Comparison of ENCODE assay signal across 19 cellular contexts in genomic region chr11:8733847-8734246, GRCh38. TPM values are rescaled to one million over a fixed set of nuclear protein-coding genes. Genes with fewer than 3 reads are reported as not detected.
A peak's percentile ranks its signal among the peaks of the same experiment; 100 is the strongest.
DNase-seq lines count a peak whose midpoint lies in the region; ATAC-seq, FAIRE-seq and TF ChIP-seq lines count a peak whose summit lies in the region.
"Had no signal": no experiment of that assay in that cellular context is flagged by ENCODE, and none has a peak within 500 bp of the region (broad histone marks: within the 10 kb centered on the region; RNA-seq: fewer than 3 reads in every experiment).

No MANE protein-coding gene starts in this region.

- no peak for TF ChIP-seq POLR2A in K562 (conservative IDR thresholded peaks at IDR 0.05)
- no peak for TF ChIP-seq POLR2A in right lobe of liver (IDR thresholded peaks at IDR 0.05)
- TF ChIP-seq POLR2A in suprapubic skin (IDR thresholded peaks at IDR 0.05) = no peak

- no peaks in the 10 kb centered on the region for H3F3A ChIP-seq in GM23338 (replicated peaks; ENCODE audit: low read depth)

- POLR2A ChIA-PET in K562 (lab: Yijun Ruan, JAX) = no interaction called here

- H4K20me1 ChIP-seq in GM23338 (replicated peaks; ENCODE audit: insufficient read depth) (no peaks in the 10 kb centered on the region), K562 (replicated peaks; ENCODE audit: control insufficient read depth, insufficient read depth, low read length) (no peaks in the 10 kb centered on the region)

- FAIRE-seq in K562 (lab: Jason Lieb, UNC) = peak; percentile 35

- H3K36me3 Mint-ChIP-seq in GM23338 (ENCODE audit: low read depth) = no peaks in the 10 kb centered on the region
- H3K36me3 Mint-ChIP-seq in stimulated activated memory B cell treated with anti-CD40 and anti-IgM and Interleukin-4, amounts not matched to agents 10 μg/mL and 1 μg/mL and 100 μg/mL, for 72 hours = no peaks in the 10 kb centered on the region
- no peaks in the 10 kb centered on the region for H3K36me3 Mint-ChIP-seq in activated naive CD8-positive, alpha-beta T cell treated with anti-CD3 and anti-CD28 coated beads for 36 hours
- H3K36me3 Mint-ChIP-seq: activated naive CD4-positive, alpha-beta T cell treated with anti-CD3 and anti-CD28 coated beads, Interleukin-2, amount 50 U/mL, for 72 hours; stimulated activated effector memory CD8-positive, alpha-beta T cell treated with anti-CD3 and anti-CD28 coated beads, Interleukin-12 subunit alpha, Interleukin-12 subunit beta, amount 100 ng/mL, for 72 hours had no signal

- no peaks in the 10 kb centered on the region for H3K79me2 ChIP-seq in GM23338 (replicated peaks; ENCODE audit: insufficient read depth)
- no peaks in the 10 kb centered on the region for H3K79me2 ChIP-seq in K562 (ENCODE audit: control insufficient read depth, insufficient read depth, low read length)

- H3K36me3 ChIP-seq in GM23338 (ENCODE audit: insufficient read depth) (no peaks in the 10 kb centered on the region), K562 (ENCODE audit: control insufficient read depth, insufficient read depth, low read length) (no peaks in the 10 kb centered on the region), right lobe of liver (peaks cover 0 to 5% (median 0%) of the 10 kb centered on the region in 4 donors), suprapubic skin (peaks cover 15% of the 10 kb centered on the region)
- H3K36me3 ChIP-seq: SJSA1 had no signal

- H2AFZ ChIP-seq in GM23338 (no peak overlapping the region), K562 (ENCODE audit: low read depth, low read length) (no peak overlapping the region)

- TF ChIP-seq CTCF in GM23338 (conservative IDR thresholded peaks at IDR 0.05; ENCODE audit: low read depth in 2 of 2) (no peak), K562 (IDR thresholded peaks at IDR 0.05 in 2 of 3, conservative IDR thresholded peaks at IDR 0.05 in 1 of 3; ENCODE audit: insufficient read depth in 2 of 3, low read depth in 1 of 3, low read length in 3 of 3) (no peak), right lobe of liver (IDR thresholded peaks at IDR 0.05) (no peak), suprapubic skin (IDR thresholded peaks at IDR 0.05) (no peak)

- no peak for TF ChIP-seq RAD21 in K562 (CRISPR knock-in tag; conservative IDR thresholded peaks at IDR 0.05 in 1 of 2, IDR thresholded peaks at IDR 0.05 in 1 of 2)

- H3K4me2 ChIP-seq in GM23338 (no peak overlapping the region), K562 (ENCODE audit: insufficient read depth, low read length) (no peak overlapping the region)

- H3K9me3 Mint-ChIP-seq in GM23338 = no peaks in the 10 kb centered on the region
- no peaks in the 10 kb centered on the region for H3K9me3 Mint-ChIP-seq in stimulated activated memory B cell treated with anti-CD40 and anti-IgM and Interleukin-4, amounts not matched to agents 10 μg/mL and 1 μg/mL and 100 μg/mL, for 72 hours
- H3K9me3 Mint-ChIP-seq in activated naive CD8-positive, alpha-beta T cell treated with anti-CD3 and anti-CD28 coated beads for 36 hours = no peaks in the 10 kb centered on the region
- H3K9me3 Mint-ChIP-seq: activated CD4-positive, alpha-beta T cell treated with anti-CD3 and anti-CD28 coated beads, Interleukin-2, amount 10 ng/mL, durations not matched to agents 24 days and 14 days; activated naive CD4-positive, alpha-beta T cell treated with anti-CD3 and anti-CD28 coated beads, Interleukin-2, amount 50 U/mL, for 72 hours; stimulated activated effector memory CD8-positive, alpha-beta T cell treated with anti-CD3 and anti-CD28 coated beads, Interleukin-12 subunit alpha, Interleukin-12 subunit beta, amount 100 ng/mL, for 72 hours had no signal

- CTCF ChIA-PET in K562 (lab: Yijun Ruan, JAX; ENCODE audit: low intra/inter-chr PET ratio) = no interaction called here

- peaks cover 2% of the 10 kb centered on the region; the same call in 2 of the 3 replicates for H3K4me1 Mint-ChIP-seq in GM23338
- H3K4me1 Mint-ChIP-seq in stimulated activated memory B cell treated with anti-CD40 and anti-IgM and Interleukin-4, amounts not matched to agents 10 μg/mL and 1 μg/mL and 100 μg/mL, for 72 hours = peaks cover 34% of the 10 kb centered on the region
- no peaks in the 10 kb centered on the region for H3K4me1 Mint-ChIP-seq in activated naive CD8-positive, alpha-beta T cell treated with anti-CD3 and anti-CD28 coated beads for 36 hours
- H3K4me1 Mint-ChIP-seq: activated CD4-positive, alpha-beta T cell treated with anti-CD3 and anti-CD28 coated beads, Interleukin-2, amount 10 ng/mL, durations not matched to agents 24 days and 14 days had no signal

- H3K9ac ChIP-seq in K562 (ENCODE audit: insufficient read depth in 1 of 2, low read depth in 2 of 2, low read length in 2 of 2) = no peak overlapping the region

- TF ChIP-seq EP300 in K562 (IDR thresholded peaks at IDR 0.05; ENCODE audit: low read length) = no peak
- no peak for TF ChIP-seq EP300 in suprapubic skin (IDR thresholded peaks at IDR 0.05)

- H3K27ac Mint-ChIP-seq in GM23338 = peak overlapping the region; percentile 42; the same call in 1 of the 2 replicates
- peak overlapping the region; percentile 70 for H3K27ac Mint-ChIP-seq in stimulated activated memory B cell treated with anti-CD40 and anti-IgM and Interleukin-4, amounts not matched to agents 10 μg/mL and 1 μg/mL and 100 μg/mL, for 72 hours
- H3K27ac Mint-ChIP-seq in activated naive CD8-positive, alpha-beta T cell treated with anti-CD3 and anti-CD28 coated beads for 36 hours = no peak overlapping the region
- H3K27ac Mint-ChIP-seq: activated CD4-positive, alpha-beta T cell treated with anti-CD3 and anti-CD28 coated beads, Interleukin-2, amount 10 ng/mL, durations not matched to agents 24 days and 14 days; activated naive CD4-positive, alpha-beta T cell treated with anti-CD3 and anti-CD28 coated beads, Interleukin-2, amount 50 U/mL, for 72 hours; stimulated activated effector memory CD8-positive, alpha-beta T cell treated with anti-CD3 and anti-CD28 coated beads, Interleukin-12 subunit alpha, Interleukin-12 subunit beta, amount 100 ng/mL, for 72 hours had no signal

- H3K4me1 ChIP-seq in GM23338 (ENCODE audit: insufficient read depth) (no peaks in the 10 kb centered on the region), K562 (replicated peaks in 1 of 2; ENCODE audit: control insufficient read depth in 2 of 2, insufficient read depth in 2 of 2, low read length in 2 of 2) (peaks cover 7 to 10% of the 10 kb centered on the region in 2 experiments; a peak in 4 of 5 replicates), right lobe of liver (peaks cover 0 to 34% (median 15%) of the 10 kb centered on the region in 4 donors), suprapubic skin (peaks cover 15% of the 10 kb centered on the region)

- 0 out of 2 replicates have a peak, but pooled peaks cover 8% of the 10 kb centered on the region for H3K9me2 ChIP-seq in GM23338 (ENCODE audit: insufficient read depth)

- intact Hi-C loops in K562 (cut with micrococcal nuclease) (loop anchor here (10.0 kb wide), 1 partner anchor 129 kb away; no protein-coding TSS in a partner anchor), right lobe of liver (cut with DNase I) (no loop called here)

- no TSS peak for BruUV-seq in K562 (replicated peaks; lab: Mats Ljungman, UMichigan)

- H3K4me3 ChIP-seq in GM23338 (no peak overlapping the region), K562 (no peak overlapping the region), right lobe of liver (no peak overlapping the region), suprapubic skin (no peak overlapping the region)
- H3K4me3 ChIP-seq: left lung, SJSA1 had no signal

- 4% methylated on average over 2 of the region's 2 CpGs for WGBS in K562 (ENCODE audit: insufficient coverage, low coverage, missing lambda C conversion rate)
- 31% methylated on average over 2 of the region's 2 CpGs for WGBS in right lobe of liver (ENCODE audit: insufficient coverage, low coverage, low lambda C conversion rate, missing lambda C conversion rate)
- WGBS in suprapubic skin = 100% methylated on average over 2 of the region's 2 CpGs

- ATAC-seq in GM23338 (no peak), K562 (peak; percentile 32; the same call in 2 of the 3 replicates), right lobe of liver (peak; percentile 41 to 50 (median 46)), HG03442 (IDR thresholded peaks at IDR 0.05; ENCODE audit: unreplicated experiment) (no peak)
- no peak for ATAC-seq in stimulated activated memory B cell treated with anti-CD40 and anti-IgM and Interleukin-4, amounts not matched to agents 10 μg/mL and 1 μg/mL and 100 μg/mL, for 72 hours
- ATAC-seq: activated naive CD4-positive, alpha-beta T cell treated with anti-CD3 and anti-CD28 coated beads, Interleukin-2, amount 50 U/mL, for 72 hours; left lung; stimulated activated effector memory CD8-positive, alpha-beta T cell treated with anti-CD3 and anti-CD28 coated beads, Interleukin-12 subunit alpha, Interleukin-12 subunit beta, amount 100 ng/mL, for 72 hours had no signal

- no peak overlapping the region for H3K27ac ChIP-seq in GM23338 (ENCODE audit: low read depth)
- no peak overlapping the region for H3K27ac ChIP-seq in K562 (ENCODE audit: extremely low read depth, low read depth, low read length)
- H3K27ac ChIP-seq in right lobe of liver = peak overlapping the region; percentile 49 to 78 (median 68)
- no peak overlapping the region for H3K27ac ChIP-seq in suprapubic skin
- H3K27ac ChIP-seq: HL-60, SJSA1 had no signal

- H3K9me1 ChIP-seq in K562 (ENCODE audit: control insufficient read depth, insufficient read depth, low read length) = no peaks in the 10 kb centered on the region

- H3K9me3 ChIP-seq in K562 (replicated peaks; ENCODE audit: control insufficient read depth, insufficient read depth, low read depth, low read length) (no peaks in the 10 kb centered on the region), right lobe of liver (no peaks in the 10 kb centered on the region), suprapubic skin (no peaks in the 10 kb centered on the region)
- H3K9me3 ChIP-seq: left lung, SJSA1 had no signal

- H3K27me3 Mint-ChIP-seq in GM23338 (ENCODE audit: insufficient read depth, low read depth, poor library complexity) = peaks cover under 1% of the 10 kb centered on the region
- H3K27me3 Mint-ChIP-seq in stimulated activated memory B cell treated with anti-CD40 and anti-IgM and Interleukin-4, amounts not matched to agents 10 μg/mL and 1 μg/mL and 100 μg/mL, for 72 hours = no peaks in the 10 kb centered on the region
- peaks cover 4% of the 10 kb centered on the region for H3K27me3 Mint-ChIP-seq in activated naive CD8-positive, alpha-beta T cell treated with anti-CD3 and anti-CD28 coated beads for 36 hours
- H3K27me3 Mint-ChIP-seq: activated CD4-positive, alpha-beta T cell treated with anti-CD3 and anti-CD28 coated beads, Interleukin-2, amount 10 ng/mL, durations not matched to agents 24 days and 14 days had no signal

- no peak overlapping the region for H3K4me3 Mint-ChIP-seq in GM23338
- H3K4me3 Mint-ChIP-seq in stimulated activated memory B cell treated with anti-CD40 and anti-IgM and Interleukin-4, amounts not matched to agents 10 μg/mL and 1 μg/mL and 100 μg/mL, for 72 hours = no peak overlapping the region
- H3K4me3 Mint-ChIP-seq in activated naive CD8-positive, alpha-beta T cell treated with anti-CD3 and anti-CD28 coated beads for 36 hours = no peak overlapping the region
- H3K4me3 Mint-ChIP-seq: activated CD4-positive, alpha-beta T cell treated with anti-CD3 and anti-CD28 coated beads, Interleukin-2, amount 10 ng/mL, durations not matched to agents 24 days and 14 days; stimulated activated effector memory CD8-positive, alpha-beta T cell treated with anti-CD3 and anti-CD28 coated beads, Interleukin-12 subunit alpha, Interleukin-12 subunit beta, amount 100 ng/mL, for 72 hours had no signal

- DNase-seq in GM23338 (ENCODE audit: low spot score) (no peak), K562 (ENCODE audit: extremely low read depth in 1 of 4, low spot score in 3 of 4) (peak in 1 of 4 experiments; percentile 16), right lobe of liver (no peak), suprapubic skin (ENCODE audit: low spot score in 2 of 2) (no peak)
- no peak for DNase-seq in activated naive CD8-positive, alpha-beta T cell treated with anti-CD3 and anti-CD28 coated beads for 36 hours
- DNase-seq in activated naive CD4-positive, alpha-beta T cell treated with Interleukin-2 at 50 U/mL for 16 hours = no peak
- DNase-seq: activated CD4-positive, alpha-beta T cell treated with anti-CD3 and anti-CD28 coated beads, Interleukin-2, amount 10 ng/mL, durations not matched to agents 24 days and 14 days; effector memory CD4-positive, alpha-beta T cell; Kasumi-1; left lung; NCI-H1436; NCI-H345; T-helper 9 cell had no signal

- in situ Hi-C loops in K562 (cut with MboI) = no loop called here

- H3K27me3 ChIP-seq in GM23338 (ENCODE audit: insufficient read depth) = no peaks in the 10 kb centered on the region
- peaks cover 6 to 33% of the 10 kb centered on the region in 2 experiments; a peak in 4 of 5 replicates for H3K27me3 ChIP-seq in K562 (ENCODE audit: control insufficient read depth in 2 of 2, insufficient read depth in 2 of 2, low read length in 2 of 2)
- no peaks in the 10 kb centered on the region for H3K27me3 ChIP-seq in right lobe of liver
- no peaks in the 10 kb centered on the region for H3K27me3 ChIP-seq in suprapubic skin
- H3K27me3 ChIP-seq: left lung, SJSA1 had no signal

RNA-seq across cellular contexts. Expression of gene RPL27A, which starts 51.3 kb away (rescaled TPM):
- 961 and 1,283 TPM in 2 replicates for total RNA-seq in GM23338 (2014; rRNA removed; shearing (Covaris generic))
- polyA plus RNA-seq in GM23338 (2016; fragmentation: Nextera tagmentation; extraction: Ambion mirVana) (3,167 and 3,552 TPM in 2 replicates), K562 (2011; rRNA removed) (1,586 and 1,654 TPM in 2 replicates), K562 (2014; fragmentation: Illumina TruSeq; extraction: Trizol) (3,464 and 4,241 TPM in 2 replicates), K562 (2014; fragmentation: Nextera tagmentation; extraction: Ambion mirVana) (100 to 1,000 TPM; 790 to 918 TPM), K562 (2014; rRNA removed) (3,280 and 3,385 TPM in 2 replicates)
- 560 and 600 TPM in 2 replicates for total RNA-seq in K562 (2011; cell fraction: chromatin; rRNA removed; ENCODE audit: low replicate concordance)
- total RNA-seq in K562 (2011; cell fraction: nucleolus; rRNA removed) = 526 and 569 TPM in 2 replicates
- total RNA-seq in K562 (2011; cell fraction: nucleoplasm; rRNA removed) = 1,166 and 1,811 TPM in 2 replicates
- total RNA-seq in K562 (2014; rRNA removed) (2,206 and 2,540 TPM in 2 replicates), K562 (2014; rRNA removed; fragmentation: Illumina TruSeq; extraction: Trizol) (2,267 and 2,674 TPM in 2 replicates), K562 (2015; rRNA removed; fragmentation: Illumina TruSeq; extraction: Trizol) (2,745 and 2,768 TPM in 2 replicates), K562 (2021) (1,153 and 1,212 TPM in 2 replicates), right lobe of liver (100 to 1,000 TPM; 187 to 394 (median 327) TPM), suprapubic skin (1,000 to 10,000 TPM in 3 of 4 donors, 100 to 1,000 TPM in 1; 822 to 1,505 (median 1,124) TPM)
- 1,514 and 1,625 TPM in 2 replicates for polyA plus RNA-seq in K562 (2011; cell fraction: cytosol; rRNA removed)
- 535 and 616 TPM in 2 replicates for polyA plus RNA-seq in K562 (2011; cell fraction: nucleus; rRNA removed)
- 1,939 and 1,982 TPM in 2 replicates for polyA plus RNA-seq in K562 (2012)
- polyA minus RNA-seq in K562 (2011; rRNA and poly(A)+ RNA removed) = 710 and 903 TPM in 2 replicates
- polyA minus RNA-seq in K562 (2011; cell fraction: cytosol; rRNA and poly(A)+ RNA removed) = 532 and 573 TPM in 2 replicates
- polyA minus RNA-seq in K562 (2011; cell fraction: nucleus; rRNA and poly(A)+ RNA removed) = 291 and 482 TPM in 2 replicates
- total RNA-seq in activated naive CD8-positive, alpha-beta T cell treated with anti-CD3 and anti-CD28 coated beads for 36 hours = 1,000 to 10,000 TPM; 1,128 to 1,154 TPM

RNA-seq across cellular contexts. Expression of gene TRIM66, which starts 51.4 kb away (rescaled TPM):
- total RNA-seq in GM23338 (2014; rRNA removed; shearing (Covaris generic)) = 1.9 and 3.3 TPM in 2 replicates
- polyA plus RNA-seq in GM23338 (2016; fragmentation: Nextera tagmentation; extraction: Ambion mirVana) (1.0 and 1.1 TPM in 2 replicates), K562 (2011; rRNA removed) (7.3 and 9.0 TPM in 2 replicates), K562 (2014; fragmentation: Illumina TruSeq; extraction: Trizol) (4.5 and 4.9 TPM in 2 replicates), K562 (2014; fragmentation: Nextera tagmentation; extraction: Ambion mirVana) (1 to 10 TPM; 1.1 to 1.2 TPM), K562 (2014; rRNA removed) (5.1 and 6.7 TPM in 2 replicates)
- total RNA-seq in K562 (2011; cell fraction: chromatin; rRNA removed; ENCODE audit: low replicate concordance) = 100 and 148 TPM in 2 replicates
- 31.2 and 37.6 TPM in 2 replicates for total RNA-seq in K562 (2011; cell fraction: nucleolus; rRNA removed)
- total RNA-seq in K562 (2011; cell fraction: nucleoplasm; rRNA removed) = 33.7 and 43.8 TPM in 2 replicates
- total RNA-seq in K562 (2014; rRNA removed) (1.9 and 4.6 TPM in 2 replicates), K562 (2014; rRNA removed; fragmentation: Illumina TruSeq; extraction: Trizol) (5.4 and 8.1 TPM in 2 replicates), K562 (2015; rRNA removed; fragmentation: Illumina TruSeq; extraction: Trizol) (4.1 and 4.9 TPM in 2 replicates), K562 (2021) (5.9 and 6.7 TPM in 2 replicates), right lobe of liver (10 to 100 TPM in 2 of 6 experiments, 1 to 10 TPM in 4; 4.0 to 16.4 (median 6.9) TPM), suprapubic skin (10 to 100 TPM in 3 of 4 donors, 1 to 10 TPM in 1; 9.9 to 20.3 (median 11.7) TPM)
- polyA plus RNA-seq in K562 (2011; cell fraction: cytosol; rRNA removed) = 2.8 and 4.2 TPM in 2 replicates
- polyA plus RNA-seq in K562 (2011; cell fraction: nucleus; rRNA removed) = 26.4 and 34.2 TPM in 2 replicates
- 3.8 and 6.0 TPM in 2 replicates for polyA plus RNA-seq in K562 (2012)
- 25.1 and 26.9 TPM in 2 replicates for polyA minus RNA-seq in K562 (2011; rRNA and poly(A)+ RNA removed)
- polyA minus RNA-seq in K562 (2011; cell fraction: cytosol; rRNA and poly(A)+ RNA removed) = 3.0 TPM in 2 replicates
- polyA minus RNA-seq in K562 (2011; cell fraction: nucleus; rRNA and poly(A)+ RNA removed) = 16.6 and 19.3 TPM in 2 replicates
- total RNA-seq in activated naive CD8-positive, alpha-beta T cell treated with anti-CD3 and anti-CD28 coated beads for 36 hours = 10 to 100 TPM; 22.2 to 23.0 TPM

Comparison
In these comparisons a context has a peak if more than half of its experiments do, and no peak if none do; other contexts are left out.
1. ATAC-seq: peak in K562 (single experiment) and right lobe of liver (4 of 4); none in GM23338 (single experiment), stimulated activated memory B cell treated with anti-CD40 and anti-IgM and Interleukin-4, amounts not matched to agents 10 μg/mL and 1 μg/mL and 100 μg/mL, for 72 hours (single experiment) and HG03442 (single experiment).
2. H3K27ac ChIP-seq: peak in right lobe of liver (3 of 3); none in GM23338 (single experiment), K562 (single experiment) and suprapubic skin (single experiment).